Comparison of ENCODE assay signal across 24 cellular contexts in the genomic region with DNA sequence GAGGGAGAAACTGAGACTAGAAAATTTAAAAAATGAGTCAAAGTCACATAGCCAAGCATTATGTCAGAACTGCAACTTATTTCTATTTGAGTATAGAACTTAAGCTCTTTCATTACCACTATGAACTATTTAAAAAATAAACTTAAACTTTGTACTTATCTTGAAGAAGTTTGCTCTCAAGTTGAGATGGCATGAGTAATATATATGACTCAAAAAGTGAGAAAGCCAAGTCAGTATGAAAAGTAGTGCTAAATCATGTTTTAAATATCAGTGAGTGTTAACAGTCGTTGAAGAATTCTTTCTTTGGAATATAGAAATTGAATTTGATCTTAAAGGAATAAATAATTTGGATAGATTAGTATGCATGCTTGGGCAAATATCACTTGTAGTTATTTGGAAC. TPM values are rescaled to one million over a fixed set of nuclear protein-coding genes. Genes with fewer than 3 reads are reported as not detected.
"Had no signal": no experiment of that assay in that cellular context is flagged by ENCODE, and none has a peak within 500 bp of the region (broad histone marks: within the 10 kb centered on the region; RNA-seq: fewer than 3 reads in every experiment).

No MANE protein-coding gene starts in this region.

- H3K27me3 ChIP-seq: SJCRH30 had no signal

- H3K36me3 Mint-ChIP-seq: IgD-negative memory B cell had no signal

- H3K9me3 ChIP-seq: SJCRH30 had no signal

- FAIRE-seq: HTR-8/SVneo, K562 had no signal

- H3K4me1 ChIP-seq: SJCRH30 had no signal

- H3K27ac Mint-ChIP-seq: IgD-negative memory B cell had no signal

- H3K9ac ChIP-seq: KMS-11 had no signal

- H3K36me3 ChIP-seq: SJCRH30 had no signal

- H3K4me3 ChIP-seq: K562, SJCRH30 had no signal

- H3K27ac ChIP-seq: KMS-11, SJCRH30 had no signal

- H3K27me3 Mint-ChIP-seq: IgD-negative memory B cell had no signal

- ATAC-seq: K562, Panc1, Right ventricle myocardium inferior, SK-N-SH treated with all-trans-retinoic acid at 6 μM for 48 hours had no signal

- H3K4me3 Mint-ChIP-seq: IgD-negative memory B cell had no signal

- DNase-seq: Kasumi-1, MV-4-11, NCI-H1048, NCI-H1105, NCI-H1417, NCI-H1436 treated with DMSO at 0.1 percent for 48 hours, NCI-H1694, NCI-H187 treated with DMSO at 0.1 percent for 48 hours, NCI-H2029 treated with DMSO at 0.1 percent for 48 hours, NCI-H2227 treated with DMSO at 0.1 percent for 48 hours, NCI-H524 treated with DMSO at 0.1 percent for 48 hours, NCI-H69, NCI-H774, SHP77 treated with DMSO at 0.1 percent for 48 hours, SJCRH30, T-helper 1 cell had no signal

- H3K4me1 Mint-ChIP-seq: IgD-negative memory B cell had no signal

- H3K4me2 ChIP-seq: KMS-11 had no signal

RNA-seq across cellular contexts. Expression of a gene that starts 36.3 kb away (rescaled TPM):
- total RNA-seq: K562, RPMI7951, SJCRH30 had no signal
- polyA plus RNA-seq: IgD-negative memory B cell, K562 had no signal
